Comparison of ENCODE assay signal across 24 cellular contexts in the genomic region with DNA sequence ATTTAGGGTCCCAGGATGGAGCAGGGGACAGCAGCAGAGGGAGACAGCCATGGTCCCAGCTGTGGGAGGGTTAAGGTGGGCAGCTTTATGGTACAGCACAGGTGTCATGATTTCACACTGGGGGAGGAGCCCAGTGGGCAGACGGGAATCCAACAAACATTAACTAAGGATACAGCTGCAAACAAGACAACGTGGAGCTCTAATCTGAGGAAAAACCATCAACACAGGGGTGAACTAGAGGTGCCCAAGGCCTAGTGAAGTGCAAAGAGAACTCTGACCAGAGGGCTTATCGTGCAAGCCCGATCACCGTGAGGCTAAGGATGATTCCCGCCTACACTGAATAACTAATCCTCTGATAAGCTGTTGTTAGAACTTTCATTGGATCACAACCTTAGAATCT. TPM values are rescaled to one million over a fixed set of nuclear protein-coding genes. Genes with fewer than 3 reads are reported as not detected.
DNase-seq lines count a peak whose midpoint lies in the region; ATAC-seq, FAIRE-seq and TF ChIP-seq lines count a peak whose summit lies in the region.
"Had no signal": no experiment of that assay in that cellular context is flagged by ENCODE, and none has a peak within 500 bp of the region (broad histone marks: within the 10 kb centered on the region; RNA-seq: fewer than 3 reads in every experiment).

No MANE protein-coding gene starts in this region.

- H3K27ac Mint-ChIP-seq in activated CD4-positive, alpha-beta memory T cell treated with anti-CD3 and anti-CD28 coated beads for 36 hours, result peak overlapping the region; percentile 54
- no peak overlapping the region for H3K27ac Mint-ChIP-seq in activated CD4-positive, alpha-beta memory T cell treated with anti-CD3 and anti-CD28 coated beads, Interleukin-2, amount 10 ng/mL, durations not matched to agents 7 days and 5 days

- H3K36me3 ChIP-seq in hepatocyte (replicated peaks; ENCODE audit: insufficient read depth, low read depth) (no peaks in the 10 kb centered on the region), small intestine (ENCODE audit: control insufficient read depth in 2 of 2, insufficient read depth in 2 of 2, low read length in 2 of 2) (peaks cover 0 to 14% of the 10 kb centered on the region in 2 donors), spleen (peaks cover 0 to 100% (median 58%) of the 10 kb centered on the region in 6 donors)

- H3K27me3 ChIP-seq in hepatocyte (no peaks in the 10 kb centered on the region), small intestine (ENCODE audit: control insufficient read depth in 2 of 2, insufficient read depth in 2 of 2, low read length in 2 of 2) (no peaks in the 10 kb centered on the region), spleen (replicated peaks in 1 of 7) (no peaks in the 10 kb centered on the region)
- H3K27me3 ChIP-seq: esophagus squamous epithelium, gastroesophageal sphincter, upper lobe of left lung had no signal

- H2AFZ ChIP-seq in hepatocyte, result no peak overlapping the region

- H3K9me3 Mint-ChIP-seq in activated CD4-positive, alpha-beta memory T cell treated with anti-CD3 and anti-CD28 coated beads for 36 hours, result no peaks in the 10 kb centered on the region
- no peaks in the 10 kb centered on the region for H3K9me3 Mint-ChIP-seq in activated CD4-positive, alpha-beta memory T cell treated with anti-CD3 and anti-CD28 coated beads, Interleukin-2, amount 10 ng/mL, durations not matched to agents 7 days and 5 days
- H3K9me3 Mint-ChIP-seq: naive thymus-derived CD8-positive, alpha-beta T cell had no signal

- no peak for ATAC-seq in GM19023 (IDR thresholded peaks at IDR 0.05; ENCODE audit: unreplicated experiment)
- ATAC-seq: A549; gastroesophageal sphincter; naive thymus-derived CD8-positive, alpha-beta T cell; stimulated activated naive CD8-positive, alpha-beta T cell treated with anti-CD3 and anti-CD28 coated beads, Interleukin-15, Interleukin-2, amounts not matched to agents 100 U/mL and 50 U/mL, for 24 hours had no signal

- no peak for FAIRE-seq in small intestine (lab: Jason Lieb, UNC)
- FAIRE-seq: A549 had no signal

- no peak for DNase-seq in activated CD4-positive, alpha-beta memory T cell treated with anti-CD3 and anti-CD28 coated beads for 36 hours
- no peak for DNase-seq in activated CD4-positive, alpha-beta memory T cell treated with anti-CD3 and anti-CD28 coated beads, Interleukin-2, amount 10 ng/mL, durations not matched to agents 7 days and 5 days
- peak; percentile 16 for DNase-seq in NCI-H82 treated with DMSO at 0.1 percent for 48 hours (lab: John Stamatoyannopoulos, UW; ENCODE audit: unreplicated experiment)
- peak; percentile 76 for DNase-seq in hepatocyte (ENCODE audit: low spot score)
- DNase-seq in small intestine, result peak; percentile 82
- no peak for DNase-seq in HK-2 (ENCODE audit: unreplicated experiment)
- DNase-seq in spleen, result no peak
- DNase-seq: activated CD4-positive, alpha-beta T cell treated with anti-CD3 and anti-CD28 coated beads for 1 hour; effector memory CD4-positive, alpha-beta T cell; esophagus squamous epithelium; IMR-90; mesendoderm; naive thymus-derived CD8-positive, alpha-beta T cell; NCI-H1436; NCI-H524; SK-N-SH; stimulated activated CD4-positive, alpha-beta T cell treated with anti-CD3 and anti-CD28 coated beads, Interleukin-2, amount 100 ng/mL, for 24 hours; stimulated activated naive CD8-positive, alpha-beta T cell treated with anti-CD3 and anti-CD28 coated beads, Interleukin-15, Interleukin-2, amounts not matched to agents 100 U/mL and 50 U/mL, for 24 hours; T1000; upper lobe of left lung had no signal

- no peaks in the 10 kb centered on the region for H4K20me1 ChIP-seq in hepatocyte (ENCODE audit: insufficient read depth, poor library complexity, severe bottlenecking)

- TF ChIP-seq CTCF in hepatocyte (IDR thresholded peaks at IDR 0.05; ENCODE audit: poor library complexity) (no peak), spleen (IDR thresholded peaks at IDR 0.05 in 8 of 11, conservative IDR thresholded peaks at IDR 0.05 in 3 of 11) (no peak)

- H3K27ac ChIP-seq in hepatocyte (peak overlapping the region; percentile 91), small intestine (ENCODE audit: low read depth in 1 of 2, low read length in 1 of 2) (no peak overlapping the region), spleen (peak overlapping the region in 1 of 8 donors; percentile 58)
- H3K27ac ChIP-seq: esophagus squamous epithelium, gastroesophageal sphincter, RWPE1, upper lobe of left lung had no signal

- peaks cover 67% of the 10 kb centered on the region for H3K36me3 Mint-ChIP-seq in activated CD4-positive, alpha-beta memory T cell treated with anti-CD3 and anti-CD28 coated beads for 36 hours
- H3K36me3 Mint-ChIP-seq in activated CD4-positive, alpha-beta memory T cell treated with anti-CD3 and anti-CD28 coated beads, Interleukin-2, amount 10 ng/mL, durations not matched to agents 7 days and 5 days (ENCODE audit: low read depth), result peaks cover 68% of the 10 kb centered on the region

- POLR2A ChIA-PET in activated CD4-positive, alpha-beta memory T cell treated with anti-CD3 and anti-CD28 coated beads for 36 hours (lab: Charles Lee), result interaction anchor here (0.8 to 1.9 kb wide), 3 partner anchors 14 to 74 kb away, joined by 3 to 5 read pairs (median 5); no protein-coding TSS in a partner anchor
- POLR2A ChIA-PET in activated CD4-positive, alpha-beta memory T cell treated with anti-CD3 and anti-CD28 coated beads, Interleukin-2, amount 10 ng/mL, durations not matched to agents 7 days and 5 days (lab: Charles Lee), result interaction anchor here (1.2 to 4.3 kb wide), 5 partner anchors 9 to 74 kb away, joined by 4 to 37 read pairs (median 8); no protein-coding TSS in a partner anchor

- intact Hi-C loops in activated CD4-positive, alpha-beta memory T cell treated with anti-CD3 and anti-CD28 coated beads for 36 hours (cut with micrococcal nuclease), result loop anchor here (2.0 kb wide), 1 partner anchor 17 kb away; no protein-coding TSS in a partner anchor
- intact Hi-C loops in spleen (cut with DNase I; ENCODE audit: low total_unique reads), result no loop called here

- H3K4me2 ChIP-seq in hepatocyte, result no peak overlapping the region
- H3K4me2 ChIP-seq: A549, SK-N-SH had no signal

- peaks cover 26% of the 10 kb centered on the region for H3K4me1 Mint-ChIP-seq in activated CD4-positive, alpha-beta memory T cell treated with anti-CD3 and anti-CD28 coated beads for 36 hours (ENCODE audit: low read depth)
- peaks cover 21% of the 10 kb centered on the region for H3K4me1 Mint-ChIP-seq in activated CD4-positive, alpha-beta memory T cell treated with anti-CD3 and anti-CD28 coated beads, Interleukin-2, amount 10 ng/mL, durations not matched to agents 7 days and 5 days

- H3K9me3 ChIP-seq in hepatocyte (ENCODE audit: low read depth) (no peaks in the 10 kb centered on the region), small intestine (ENCODE audit: control insufficient read depth, low read depth) (no peaks in the 10 kb centered on the region), spleen (no peaks in the 10 kb centered on the region)
- H3K9me3 ChIP-seq: A549, esophagus squamous epithelium, gastroesophageal sphincter, SK-N-SH, upper lobe of left lung had no signal

- 52% methylated on average over 6 of the region's 6 CpGs for WGBS in hepatocyte (ENCODE audit: low lambda C conversion rate, missing lambda C conversion rate)
- WGBS in small intestine, 3 donors, result 23 to 57% (median 35%) methylated on average over 6 of the region's 6 CpGs
- 83 to 94% (median 92%) methylated on average over 6 of the region's 6 CpGs for WGBS in spleen, 5 donors

- CTCF ChIA-PET in activated CD4-positive, alpha-beta memory T cell treated with anti-CD3 and anti-CD28 coated beads for 36 hours (lab: Charles Lee), result interaction anchor here (0.9 to 6.9 kb wide), 14 partner anchors 15 to 217 kb away, joined by 3 to 261 read pairs (median 40); a partner anchor contains a TSS
- CTCF ChIA-PET in activated CD4-positive, alpha-beta memory T cell treated with anti-CD3 and anti-CD28 coated beads, Interleukin-2, amount 10 ng/mL, durations not matched to agents 7 days and 5 days (lab: Charles Lee), result interaction anchor here (0.8 to 7.6 kb wide), 11 partner anchors 9 to 96 kb away, joined by 4 to 115 read pairs (median 19); a partner anchor contains a TSS

- TF ChIP-seq POLR2A in spleen (IDR thresholded peaks at IDR 0.05), result no peak

- H3K4me1 ChIP-seq in hepatocyte (ENCODE audit: insufficient read depth) (peaks cover 20% of the 10 kb centered on the region), small intestine (ENCODE audit: control insufficient read depth in 2 of 2, insufficient read depth in 1 of 2, low read depth in 1 of 2, low read length in 1 of 2) (no peaks in the 10 kb centered on the region), spleen (peaks cover 7 to 56% (median 31%) of the 10 kb centered on the region in 6 donors)

- peaks cover 23% of the 10 kb centered on the region for H3K79me2 ChIP-seq in hepatocyte

- H3K4me3 Mint-ChIP-seq in activated CD4-positive, alpha-beta memory T cell treated with anti-CD3 and anti-CD28 coated beads for 36 hours, result no peak overlapping the region
- no peak overlapping the region for H3K4me3 Mint-ChIP-seq in activated CD4-positive, alpha-beta memory T cell treated with anti-CD3 and anti-CD28 coated beads, Interleukin-2, amount 10 ng/mL, durations not matched to agents 7 days and 5 days
- H3K4me3 Mint-ChIP-seq: naive thymus-derived CD8-positive, alpha-beta T cell had no signal

- H3K9me2 ChIP-seq in hepatocyte (replicated peaks; ENCODE audit: insufficient read depth), result no peaks in the 10 kb centered on the region
- H3K9me2 ChIP-seq: SK-N-SH had no signal

- H3K27me3 Mint-ChIP-seq in activated CD4-positive, alpha-beta memory T cell treated with anti-CD3 and anti-CD28 coated beads for 36 hours, result no peaks in the 10 kb centered on the region
- no peaks in the 10 kb centered on the region for H3K27me3 Mint-ChIP-seq in activated CD4-positive, alpha-beta memory T cell treated with anti-CD3 and anti-CD28 coated beads, Interleukin-2, amount 10 ng/mL, durations not matched to agents 7 days and 5 days
- H3K27me3 Mint-ChIP-seq: naive thymus-derived CD8-positive, alpha-beta T cell had no signal

- H3K4me3 ChIP-seq in hepatocyte, result no peak overlapping the region
- no peak overlapping the region for H3K4me3 ChIP-seq in small intestine (ENCODE audit: low read depth in 1 of 2, low read length in 2 of 2)
- H3K4me3 ChIP-seq in spleen, result no peak overlapping the region
- H3K4me3 ChIP-seq: A549, esophagus squamous epithelium, gastroesophageal sphincter, upper lobe of left lung had no signal

RNA-seq across cellular contexts. Expression of a gene that starts 18.7 kb away (rescaled TPM):
- 100 to 1,000 TPM; 137 to 144 TPM for total RNA-seq in activated CD4-positive, alpha-beta memory T cell treated with anti-CD3 and anti-CD28 coated beads for 36 hours
- 10 to 100 TPM; 85.3 to 87.9 TPM for total RNA-seq in activated CD4-positive, alpha-beta memory T cell treated with anti-CD3 and anti-CD28 coated beads, Interleukin-2, amount 10 ng/mL, durations not matched to agents 7 days and 5 days
- total RNA-seq in hepatocyte (35.1 and 60.8 TPM in 2 replicates), spleen (100 to 1,000 TPM in 5 of 7 donors, 10 to 100 TPM in 2; 95.3 to 142 (median 124) TPM)
- polyA plus RNA-seq in hepatocyte (84.4 and 90.6 TPM in 2 replicates), small intestine (10 to 100 TPM; 20.8 to 58.1 (median 22.7) TPM), spleen (10 to 100 TPM; 17.2 to 44.4 (median 24.1) TPM)

Comparison
In these comparisons a context has a peak if more than half of its experiments do, and no peak if none do; other contexts are left out.
1. DNase-seq: peak in NCI-H82 treated with DMSO at 0.1 percent for 48 hours (single experiment), hepatocyte (single experiment) and small intestine (single experiment); none in activated CD4-positive, alpha-beta memory T cell treated with anti-CD3 and anti-CD28 coated beads for 36 hours (single experiment), activated CD4-positive, alpha-beta memory T cell treated with anti-CD3 and anti-CD28 coated beads, Interleukin-2, amount 10 ng/mL, durations not matched to agents 7 days and 5 days (single experiment), HK-2 (single experiment) and spleen (single experiment).